In genomic region chr4:128385683-128386304, GRCh38 we compare ENCODE assay signal across 9 cellular contexts.
DNase-seq lines count a peak whose midpoint lies in the region; ATAC-seq and TF ChIP-seq lines count a peak whose summit lies in the region.
"Had no signal": no experiment of that assay in that cellular context is flagged by ENCODE, and none has a peak within 500 bp of the region (broad histone marks: within the 10 kb centered on the region; RNA-seq: fewer than 3 reads in every experiment).

No MANE protein-coding gene starts in this region.

- H3K9me3 ChIP-seq in psoas muscle = no peaks in the 10 kb centered on the region
- no peaks in the 10 kb centered on the region for H3K9me3 ChIP-seq in H9 (ENCODE audit: control insufficient read depth, low read depth, low read length)

- H3K79me1 ChIP-seq in H9 (ENCODE audit: insufficient read depth, low read depth, low read length, poor library complexity, severe bottlenecking) = no peaks in the 10 kb centered on the region

- no peak overlapping the region for H3K18ac ChIP-seq in H9 (ENCODE audit: insufficient read length, low read depth, low read length)

- H3K9me3 Mint-ChIP-seq in T-cell (no peaks in the 10 kb centered on the region), H9 (no peaks in the 10 kb centered on the region)
- H3K9me3 Mint-ChIP-seq: memory B cell had no signal

- no peak overlapping the region for H3K56ac ChIP-seq in H9 (ENCODE audit: insufficient read length, low read depth, low read length)

- H3K27me3 Mint-ChIP-seq in T-cell = no peaks in the 10 kb centered on the region
- H3K27me3 Mint-ChIP-seq in H9 (ENCODE audit: low read depth) = no peaks in the 10 kb centered on the region
- H3K27me3 Mint-ChIP-seq: memory B cell had no signal

- H4K20me1 ChIP-seq in H9 (ENCODE audit: control insufficient read depth, insufficient read depth, insufficient read length) = no peaks in the 10 kb centered on the region

- H4K8ac ChIP-seq in H9 (replicated peaks; ENCODE audit: insufficient read length, low read depth, low read length) = no peak overlapping the region

- intact Hi-C loops in psoas muscle (cut with DNase I) = no loop called here

- no peak overlapping the region for H3K4me3 ChIP-seq in epithelial cell of esophagus (ENCODE audit: low read length)
- H3K4me3 ChIP-seq in psoas muscle = no peak overlapping the region

- H2BK120ac ChIP-seq in H9 (ENCODE audit: low read depth, low read length, poor library complexity, severe bottlenecking) = no peak overlapping the region

- 24 to 43% (median 29%) methylated on average over 3 of the region's 3 CpGs for WGBS in psoas muscle, 3 donors
- no CpG with 5 or more reads among the region's 3 CpGs for WGBS in H9 (ENCODE audit: extremely low coverage, insufficient read length, low lambda C conversion rate)

- H3K23me2 ChIP-seq in H9 (ENCODE audit: insufficient read length, low read depth, low read length, poor library complexity, severe bottlenecking) = no peaks in the 10 kb centered on the region

- no peak overlapping the region for H4K5ac ChIP-seq in H9 (ENCODE audit: insufficient read length, low read depth, low read length)

- H3K4ac ChIP-seq in H9 (ENCODE audit: low read depth, low read length) = no peak overlapping the region; the same call in 1 of the 2 replicates

- TF ChIP-seq CTCF in GM13977 (IDR thresholded peaks at IDR 0.05; ENCODE audit: extremely low read depth, insufficient read depth, missing control alignments) = peak; percentile 23
- peak; percentile 32 for TF ChIP-seq CTCF in epithelial cell of esophagus (IDR thresholded peaks at IDR 0.05; ENCODE audit: insufficient read depth, low read depth, low read length, missing control alignments)
- peak; percentile 8 for TF ChIP-seq CTCF in psoas muscle (IDR thresholded peaks at IDR 0.05)
- TF ChIP-seq CTCF in H9 (conservative IDR thresholded peaks at IDR 0.05) = no peak; the same call in 2 of the 3 replicates

- H2BK15ac ChIP-seq in H9 (ENCODE audit: low read depth, low read length) = no peak overlapping the region

- H2AFZ ChIP-seq in H9 (ENCODE audit: low read length) = no peak overlapping the region

- POLR2A ChIA-PET in T-cell (lab: Charles Lee) = interaction anchor here in 1 of 2 donors (0.6 kb wide), 1 partner anchor 10 kb away, joined by 3 read pairs; no protein-coding TSS in a partner anchor

- no peaks in the 10 kb centered on the region for H3K79me2 ChIP-seq in H9 (ENCODE audit: insufficient read depth, low read length)

- in situ Hi-C loops in GM13977 (cut with MboI; ENCODE audit: low pct_unique_long_range_greater_than_20kb, low sequenced_read_pairs, unreplicated experiment) = no loop called here

- no peak overlapping the region for H4K91ac ChIP-seq in H9 (ENCODE audit: insufficient read length, low read depth, low read length)

- H3K4me1 Mint-ChIP-seq in T-cell (no peaks in the 10 kb centered on the region), H9 (peaks cover 30 to 32% of the 10 kb centered on the region in 2 experiments)
- H3K4me1 Mint-ChIP-seq: memory B cell had no signal

- H3K36me3 ChIP-seq in psoas muscle (ENCODE audit: insufficient read depth in 1 of 2, low read depth in 1 of 2) = no peaks in the 10 kb centered on the region

- H3K4me1 ChIP-seq in psoas muscle (peaks cover 44% of the 10 kb centered on the region), H9 (ENCODE audit: insufficient read depth, low read length) (peaks cover 6% of the 10 kb centered on the region)

- DNase-seq in GM13977 (ENCODE audit: low spot score) (peak; percentile 10), NCI-H2227 treated with DMSO at 0.1 percent for 48 hours (lab: John Stamatoyannopoulos, UW) (peak; percentile 46), epithelial cell of esophagus (ENCODE audit: low read depth) (peak; percentile 94), psoas muscle (no peak), OCI-M2 (lab: John Stamatoyannopoulos, UW; ENCODE audit: unreplicated experiment) (no peak), T-cell (no peak), H9 (no peak)

- H3K14ac ChIP-seq in H9 (ENCODE audit: insufficient read depth, low read length) = no peak overlapping the region

- peak; percentile 44 to 57 (median 54) for ATAC-seq in psoas muscle
- ATAC-seq in HG03159 (IDR thresholded peaks at IDR 0.05; ENCODE audit: unreplicated experiment) = no peak
- ATAC-seq in T-cell (replicated peaks in 1 of 4) = no peak

- H3K4me2 ChIP-seq in H9 (ENCODE audit: insufficient read depth, insufficient read length, low read length) = no peak overlapping the region

- no peak overlapping the region for H3K27ac Mint-ChIP-seq in T-cell
- no peak overlapping the region for H3K27ac Mint-ChIP-seq in H9
- H3K27ac Mint-ChIP-seq: memory B cell had no signal

- no peak overlapping the region for H3K9ac ChIP-seq in H9 (ENCODE audit: extremely low read depth, insufficient read length, low read length)

- peak overlapping the region; percentile 89 for H3K27ac ChIP-seq in psoas muscle
- no peak overlapping the region for H3K27ac ChIP-seq in H9 (ENCODE audit: insufficient read length, low read depth, low read length)

- no peak overlapping the region for H3K4me3 Mint-ChIP-seq in T-cell
- H3K4me3 Mint-ChIP-seq in H9 = no peak overlapping the region
- H3K4me3 Mint-ChIP-seq: memory B cell had no signal

- no peak overlapping the region for H3T11ph ChIP-seq in H9 (ENCODE audit: low read length)

- H2BK12ac ChIP-seq in H9 (ENCODE audit: insufficient read length, low read depth, low read length) = no peak overlapping the region

- H3K27me3 ChIP-seq in psoas muscle (ENCODE audit: insufficient read depth in 3 of 3, low read length in 2 of 3) (no peaks in the 10 kb centered on the region), H9 (ENCODE audit: insufficient read depth, low read length) (no peaks in the 10 kb centered on the region)

- CTCF ChIA-PET in T-cell (lab: Charles Lee) = no interaction called here

- H2AK5ac ChIP-seq in H9 (ENCODE audit: insufficient read length, low read length) = no peak overlapping the region

- no peak overlapping the region for H3K23ac ChIP-seq in H9 (ENCODE audit: insufficient read length, low read depth, low read length)

- no peak overlapping the region for H2BK20ac ChIP-seq in H9 (ENCODE audit: low read depth, low read length, poor library complexity, severe bottlenecking)

- H2BK5ac ChIP-seq in H9 (ENCODE audit: insufficient read length, low read length) = no peak overlapping the region

- no peaks in the 10 kb centered on the region for H3K36me3 Mint-ChIP-seq in T-cell
- no peaks in the 10 kb centered on the region for H3K36me3 Mint-ChIP-seq in H9 (ENCODE audit: insufficient read depth in 1 of 3, low read depth in 3 of 3)
- H3K36me3 Mint-ChIP-seq: memory B cell had no signal

Comparison
In these comparisons a context has a peak if more than half of its experiments do, and no peak if none do; other contexts are left out.
1. DNase-seq: peak in GM13977 (single experiment), NCI-H2227 treated with DMSO at 0.1 percent for 48 hours (single experiment) and epithelial cell of esophagus (single experiment); none in psoas muscle (0 of 2), OCI-M2 (single experiment), T-cell (0 of 34) and H9 (single experiment).
2. ATAC-seq: peak in psoas muscle (4 of 4); none in HG03159 (single experiment) and T-cell (0 of 4).